Comparison of ENCODE assay signal across 13 cellular contexts in genomic region chr10:98293550-98294269, GRCh38. TPM values are rescaled to one million over a fixed set of nuclear protein-coding genes. Genes with fewer than 3 reads are reported as not detected.
DNase-seq lines count a peak whose midpoint lies in the region; ATAC-seq and TF ChIP-seq lines count a peak whose summit lies in the region.
"Had no signal": no experiment of that assay in that cellular context is flagged by ENCODE, and none has a peak within 500 bp of the region (broad histone marks: within the 10 kb centered on the region; RNA-seq: fewer than 3 reads in every experiment).

No MANE protein-coding gene starts in this region.

- DNase-seq in GM03348 (ENCODE audit: low spot score), result peak; percentile 61
- DNase-seq in NCI-H2171 (lab: John Stamatoyannopoulos, UW), result peak; percentile 24
- peak; percentile 87 to 95 for DNase-seq in trophoblast cell
- DNase-seq in OCI-M2 (lab: John Stamatoyannopoulos, UW; ENCODE audit: unreplicated experiment), result no peak
- DNase-seq in NCI-H128 (lab: John Stamatoyannopoulos, UW; ENCODE audit: unreplicated experiment), result no peak
- DNase-seq in esophagus squamous epithelium (lab: John Stamatoyannopoulos, UW), result no peak
- no peak for DNase-seq in activated naive CD4-positive, alpha-beta T cell treated with Interleukin-2 at 50 U/mL for 16 hours
- DNase-seq: activated CD4-positive, alpha-beta T cell treated with anti-CD3 and anti-CD28 coated beads for 1 hour; H7; NCI-H1436; stimulated activated naive CD8-positive, alpha-beta T cell treated with anti-CD3 and anti-CD28 coated beads, Interleukin-15, amount 100 ng/mL, for 72 hours had no signal

- H3K4me2 ChIP-seq in trophoblast cell (ENCODE audit: low read length), result no peak overlapping the region

- no peak overlapping the region for H4K8ac ChIP-seq in trophoblast cell (ENCODE audit: low read depth, low read length)

- H3K4me1 ChIP-seq in trophoblast cell (ENCODE audit: control insufficient read depth in 1 of 2, insufficient read depth in 2 of 2, low read length in 2 of 2) (peaks cover 0 to 3% of the 10 kb centered on the region in 2 experiments), esophagus squamous epithelium (peaks cover 5 to 43% (median 29%) of the 10 kb centered on the region in 3 donors)

- no peak overlapping the region for H3K18ac ChIP-seq in trophoblast cell (ENCODE audit: low read length)

- no peak overlapping the region for H3K4ac ChIP-seq in trophoblast cell (ENCODE audit: low read depth, low read length)

- intact Hi-C loops in esophagus squamous epithelium (cut with DNase I), result no loop called here

- no peak overlapping the region for H2BK5ac ChIP-seq in trophoblast cell (ENCODE audit: low read depth, low read length, poor library complexity)

- ATAC-seq in esophagus mucosa, result peak; percentile 19
- ATAC-seq: stimulated activated naive CD8-positive, alpha-beta T cell treated with anti-CD3 and anti-CD28 coated beads, Interleukin-15, amount 100 ng/mL, for 72 hours had no signal

- H3K79me2 ChIP-seq in trophoblast cell (ENCODE audit: control insufficient read depth, insufficient read depth, low read length, poor library complexity), result no peaks in the 10 kb centered on the region

- H3K23ac ChIP-seq in trophoblast cell (ENCODE audit: low read length), result no peak overlapping the region

- no peak for TF ChIP-seq CTCF in esophagus squamous epithelium (IDR thresholded peaks at IDR 0.05)

- H3K9ac ChIP-seq in trophoblast cell (ENCODE audit: low read length), result no peak overlapping the region

- H2BK120ac ChIP-seq in trophoblast cell (ENCODE audit: insufficient read depth, low read length, poor library complexity), result no peak overlapping the region

- H3K14ac ChIP-seq in trophoblast cell (ENCODE audit: low read length), result no peak overlapping the region

- no peak overlapping the region for H4K12ac ChIP-seq in trophoblast cell (ENCODE audit: low read depth, low read length)

- H2AK5ac ChIP-seq in trophoblast cell (ENCODE audit: low read length), result no peak overlapping the region

- no peaks in the 10 kb centered on the region for H3K79me1 ChIP-seq in trophoblast cell (ENCODE audit: low read length)

- no peaks in the 10 kb centered on the region for H3K36me3 ChIP-seq in trophoblast cell (ENCODE audit: control insufficient read depth in 1 of 2, insufficient read depth in 2 of 2, low read length in 2 of 2)
- no peaks in the 10 kb centered on the region for H3K36me3 ChIP-seq in esophagus squamous epithelium

- H3K27me3 ChIP-seq in trophoblast cell (ENCODE audit: insufficient read depth, low read length) (peaks cover 3% of the 10 kb centered on the region), esophagus squamous epithelium (peaks cover 0 to 38% (median 0%) of the 10 kb centered on the region in 4 donors)

- H3K4me3 ChIP-seq in trophoblast cell (ENCODE audit: low read depth, low read length), result no peak overlapping the region
- no peak overlapping the region for H3K4me3 ChIP-seq in esophagus squamous epithelium
- H3K4me3 ChIP-seq: coronary artery had no signal

- peaks cover 1% of the 10 kb centered on the region for H3K9me3 ChIP-seq in trophoblast cell (ENCODE audit: insufficient read depth, low read depth, low read length)
- H3K9me3 ChIP-seq in esophagus squamous epithelium, result no peaks in the 10 kb centered on the region

- H2BK12ac ChIP-seq in trophoblast cell (ENCODE audit: low read length), result no peak overlapping the region

- no peak for TF ChIP-seq POLR2A in esophagus squamous epithelium (IDR thresholded peaks at IDR 0.05)

- no peak overlapping the region for H3K27ac ChIP-seq in trophoblast cell (ENCODE audit: low read depth, low read length)
- H3K27ac ChIP-seq in esophagus squamous epithelium, result peak overlapping the region in 2 of 4 donors; percentile 33 to 50
- H3K27ac ChIP-seq: coronary artery had no signal

- no peak overlapping the region for H2AFZ ChIP-seq in trophoblast cell (ENCODE audit: insufficient read depth, low read length, poor library complexity)

- no CpG with 5 or more reads among the region's 8 CpGs for WGBS in trophoblast cell (ENCODE audit: extremely low coverage, insufficient coverage, insufficient read length)
- 26 to 30% methylated on average over 4 to 8 of the region's 8 CpGs for WGBS in esophagus squamous epithelium, 2 donors

- H4K91ac ChIP-seq in trophoblast cell (ENCODE audit: low read depth, low read length), result no peak overlapping the region

RNA-seq across cellular contexts. Expression of gene LOXL4, which starts 25.7 kb away (rescaled TPM):
- total RNA-seq in esophagus mucosa, result 1.1 TPM
- polyA plus RNA-seq in trophoblast cell (2013), result 0.23 and 0.36 TPM in 2 replicates
- 1 to 10 TPM in 2 of 4 donors, under 1 TPM in 2; 0.19 to 3.5 (median 1.4) TPM for total RNA-seq in esophagus squamous epithelium

Comparison
In these comparisons a context has a peak if more than half of its experiments do, and no peak if none do; other contexts are left out.
1. DNase-seq: peak in GM03348 (single experiment), NCI-H2171 (single experiment) and trophoblast cell (2 of 2); none in OCI-M2 (single experiment), NCI-H128 (single experiment), esophagus squamous epithelium (single experiment) and activated naive CD4-positive, alpha-beta T cell treated with Interleukin-2 at 50 U/mL for 16 hours (single experiment).